32 cellular contexts compared by ENCODE assay signal in the genomic region with DNA sequence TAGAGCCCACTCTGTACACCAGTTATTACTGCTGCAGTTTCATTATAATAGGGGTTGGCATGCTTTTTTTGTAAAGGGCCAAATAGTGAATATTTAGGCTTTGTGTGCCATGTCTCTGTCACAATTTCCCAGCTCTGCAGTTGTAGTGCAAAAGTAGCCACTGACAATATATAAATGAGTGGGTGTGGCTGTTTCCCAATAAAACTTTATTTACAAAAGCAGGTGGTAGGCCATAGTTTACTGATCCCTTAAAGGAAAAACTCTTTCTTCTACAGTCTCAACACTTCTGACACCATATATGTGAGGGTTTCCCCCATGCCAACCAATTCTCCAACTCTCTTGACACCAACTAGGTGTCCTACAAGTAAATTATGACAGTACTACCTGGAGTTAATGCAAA.
DNase-seq lines count a peak whose midpoint lies in the region; ATAC-seq, FAIRE-seq and TF ChIP-seq lines count a peak whose summit lies in the region.
"Had no signal": no experiment of that assay in that cellular context is flagged by ENCODE, and none has a peak within 500 bp of the region (broad histone marks: within the 10 kb centered on the region; RNA-seq: fewer than 3 reads in every experiment).

No MANE protein-coding gene starts in this region.

- H3K36me3 Mint-ChIP-seq in Caco-2 (ENCODE audit: insufficient read depth, unreplicated experiment), result peaks cover 5% of the 10 kb centered on the region
- H3K36me3 Mint-ChIP-seq: CD14-positive monocyte; CD4-positive, CD25-positive, alpha-beta regulatory T cell; CD8-positive, alpha-beta T cell had no signal

- peaks cover 56% of the 10 kb centered on the region for H3K9me3 Mint-ChIP-seq in Caco-2 (ENCODE audit: unreplicated experiment)

- no peak for DNase-seq in Caco-2
- no peak for DNase-seq in K562 (ENCODE audit: extremely low read depth in 1 of 4, low spot score in 3 of 4)
- DNase-seq: 8988T; ACHN; AML-193; BE2C; C1 segment of cervical spinal cord; Calu3; CD4-positive, alpha-beta memory T cell; CD4-positive, alpha-beta T cell; CD4-positive, CD25-positive, alpha-beta regulatory T cell; CD8-positive, alpha-beta memory T cell; CD8-positive, alpha-beta T cell; COR-L47; DMS 273 treated with DMSO at 0.1 percent for 48 hours; DMS153; DMS53; DMS79; DMS79 treated with DMSO at 0.1 percent for 48 hours; DND-41; EL had no signal

- ATAC-seq in K562 (no peak), GM19395 (IDR thresholded peaks at IDR 0.05; ENCODE audit: unreplicated experiment) (no peak), HG03469 (IDR thresholded peaks at IDR 0.05; ENCODE audit: unreplicated experiment) (no peak)
- ATAC-seq: A549; CD8-positive, alpha-beta T cell had no signal

- H3K27me3 Mint-ChIP-seq in Caco-2 (ENCODE audit: insufficient read depth, unreplicated experiment), result no peaks in the 10 kb centered on the region
- H3K27me3 Mint-ChIP-seq: CD4-positive, alpha-beta T cell had no signal

- TF ChIP-seq EP300 in K562 (IDR thresholded peaks at IDR 0.05; ENCODE audit: low read length), result no peak

- POLR2A ChIA-PET in Caco-2 (lab: Charles Lee), result no interaction called here
- POLR2A ChIA-PET in K562 (lab: Yijun Ruan, JAX), result interaction anchor here (0.7 to 1.4 kb wide), 3 partner anchors 12 to 226 kb away, joined by 4 to 7 read pairs (median 4); no protein-coding TSS in a partner anchor

- no peaks in the 10 kb centered on the region for H4K20me1 ChIP-seq in K562 (replicated peaks; ENCODE audit: control insufficient read depth, insufficient read depth, low read length)
- H4K20me1 ChIP-seq: BLaER1; BLaER1 treated with 17β-estradiol and CSF1 and Interleukin-3, amounts not matched to agents 10 nM and 100 nM had no signal

- BruUV-seq in Caco-2 (replicated peaks; lab: Mats Ljungman, UMichigan) (no TSS peak), K562 (replicated peaks; lab: Mats Ljungman, UMichigan) (no TSS peak)

- TF ChIP-seq CTCF in Caco-2 (IDR thresholded peaks at IDR 0.05; ENCODE audit: insufficient read depth in 1 of 2, low read depth in 1 of 2, low read length in 1 of 2, severe bottlenecking in 1 of 2, unreplicated experiment in 1 of 2) (no peak), K562 (IDR thresholded peaks at IDR 0.05 in 2 of 3, conservative IDR thresholded peaks at IDR 0.05 in 1 of 3; ENCODE audit: insufficient read depth in 2 of 3, low read depth in 1 of 3, low read length in 3 of 3) (no peak)

- H3K9me3 ChIP-seq in Caco-2 (peaks cover 16% of the 10 kb centered on the region), K562 (replicated peaks; ENCODE audit: control insufficient read depth, insufficient read depth, low read depth, low read length) (0 out of 2 replicates have a peak, but pooled peaks cover 3% of the 10 kb centered on the region)
- H3K9me3 ChIP-seq: BE2C had no signal

- no peaks in the 10 kb centered on the region for H3K9me1 ChIP-seq in K562 (ENCODE audit: control insufficient read depth, insufficient read depth, low read length)

- H3K9ac ChIP-seq in K562 (ENCODE audit: insufficient read depth in 1 of 2, low read depth in 2 of 2, low read length in 2 of 2), result no peak overlapping the region
- H3K9ac ChIP-seq: BLaER1; BLaER1 treated with 17β-estradiol and CSF1 and Interleukin-3, amounts not matched to agents 10 nM and 100 nM had no signal

- CTCF ChIA-PET in Caco-2 (lab: Charles Lee), result no interaction called here
- CTCF ChIA-PET in K562 (lab: Yijun Ruan, JAX; ENCODE audit: low intra/inter-chr PET ratio), result no interaction called here

- peak overlapping the region; percentile 14; the same call in 1 of the 2 replicates for H2AFZ ChIP-seq in K562 (ENCODE audit: low read depth, low read length)

- peaks cover 25% of the 10 kb centered on the region for H3K4me1 ChIP-seq in Caco-2
- no peaks in the 10 kb centered on the region; a peak in 1 of 5 replicates for H3K4me1 ChIP-seq in K562 (replicated peaks in 1 of 2; ENCODE audit: control insufficient read depth in 2 of 2, insufficient read depth in 2 of 2, low read length in 2 of 2)
- H3K4me1 ChIP-seq: A549, BE2C, BLaER1 had no signal

- H3K27me3 ChIP-seq in Caco-2 (replicated peaks; ENCODE audit: control insufficient read depth, insufficient read depth, low read length), result no peaks in the 10 kb centered on the region
- H3K27me3 ChIP-seq in K562 (ENCODE audit: control insufficient read depth in 2 of 2, insufficient read depth in 2 of 2, low read length in 2 of 2), result no peaks in the 10 kb centered on the region; a peak in 1 of 5 replicates
- H3K27me3 ChIP-seq: BLaER1; BLaER1 treated with 17β-estradiol and CSF1 and Interleukin-3, amounts not matched to agents 10 nM and 100 nM had no signal

- no peak overlapping the region for H3K4me2 ChIP-seq in K562 (ENCODE audit: insufficient read depth, low read length)
- H3K4me2 ChIP-seq: A549; BLaER1; BLaER1 treated with 17β-estradiol and CSF1 and Interleukin-3, amounts not matched to agents 10 nM and 100 nM had no signal

- no peak for FAIRE-seq in K562 (lab: Jason Lieb, UNC)
- FAIRE-seq: A204.1, A549, D721Med had no signal

- H3K4me3 ChIP-seq in Caco-2 (ENCODE audit: low read depth, low read length), result no peak overlapping the region
- H3K4me3 ChIP-seq in K562, result no peak overlapping the region
- H3K4me3 ChIP-seq: A549; BLaER1; BLaER1 treated with 17β-estradiol and CSF1 and Interleukin-3, amounts not matched to agents 10 nM and 100 nM had no signal

- TF ChIP-seq POLR2A in K562 (conservative IDR thresholded peaks at IDR 0.05), result no peak

- H3K4me1 Mint-ChIP-seq in Caco-2 (ENCODE audit: low read depth, unreplicated experiment), result peaks cover 24% of the 10 kb centered on the region
- H3K4me1 Mint-ChIP-seq: B cell; CD14-positive monocyte; CD4-positive, alpha-beta memory T cell; CD4-positive, CD25-positive, alpha-beta regulatory T cell; CD8-positive, alpha-beta memory T cell had no signal

- no peaks in the 10 kb centered on the region for H3K36me3 ChIP-seq in Caco-2 (ENCODE audit: control insufficient read depth, insufficient read depth, low read length)
- no peaks in the 10 kb centered on the region for H3K36me3 ChIP-seq in K562 (ENCODE audit: control insufficient read depth, insufficient read depth, low read length)
- H3K36me3 ChIP-seq: BE2C; BLaER1; BLaER1 treated with 17β-estradiol and CSF1 and Interleukin-3, amounts not matched to agents 10 nM and 100 nM had no signal

- no peak for TF ChIP-seq RAD21 in K562 (CRISPR knock-in tag; conservative IDR thresholded peaks at IDR 0.05 in 1 of 2, IDR thresholded peaks at IDR 0.05 in 1 of 2)

- H3K79me2 ChIP-seq in K562 (ENCODE audit: control insufficient read depth, insufficient read depth, low read length), result no peaks in the 10 kb centered on the region

- no peak overlapping the region for H3K4me3 Mint-ChIP-seq in Caco-2 (ENCODE audit: unreplicated experiment)
- H3K4me3 Mint-ChIP-seq: B cell; CD14-positive monocyte; CD4-positive, alpha-beta memory T cell; CD4-positive, alpha-beta T cell; CD4-positive, CD25-positive, alpha-beta regulatory T cell; CD8-positive, alpha-beta memory T cell; CD8-positive, alpha-beta T cell had no signal

- intact Hi-C loops in Caco-2 (cut with micrococcal nuclease; ENCODE audit: unreplicated experiment) (no loop called here), K562 (cut with micrococcal nuclease) (no loop called here)

- H3K27ac Mint-ChIP-seq in Caco-2 (ENCODE audit: unreplicated experiment), result peak overlapping the region; percentile 29
- H3K27ac Mint-ChIP-seq: B cell; CD4-positive, alpha-beta T cell; CD4-positive, CD25-positive, alpha-beta regulatory T cell; CD8-positive, alpha-beta memory T cell; CD8-positive, alpha-beta T cell had no signal

- in situ Hi-C loops in K562 (cut with MboI), result no loop called here

- H3K27ac ChIP-seq in K562 (ENCODE audit: extremely low read depth, low read depth, low read length), result no peak overlapping the region
- H3K27ac ChIP-seq: 22Rv1; A549; BLaER1; BLaER1 treated with 17β-estradiol and CSF1 and Interleukin-3, amounts not matched to agents 10 nM and 100 nM; C4-2B had no signal

TF ChIP-seq in K562, 482 proteins besides CTCF, POLR2A, EP300 and RAD21 (continues in another document):
- TF ChIP-seq CREB3L1 (IDR thresholded peaks at IDR 0.05; ENCODE audit: borderline replicate concordance, low read depth) (no peak), SETDB1 (IDR thresholded peaks at IDR 0.05; ENCODE audit: low read length) (no peak)
